ENCODE assay signal across 9 cellular contexts in genomic region chr7:123916240-123916724, GRCh38. TPM values are rescaled to one million over a fixed set of nuclear protein-coding genes. Genes with fewer than 3 reads are reported as not detected.
DNase-seq lines count a peak whose midpoint lies in the region; ATAC-seq and TF ChIP-seq lines count a peak whose summit lies in the region.
"Had no signal": no experiment of that assay in that cellular context is flagged by ENCODE, and none has a peak within 500 bp of the region (broad histone marks: within the 10 kb centered on the region; RNA-seq: fewer than 3 reads in every experiment).

No MANE protein-coding gene starts in this region.

- H3K4me3 ChIP-seq in fibroblast of lung (replicated peaks in 1 of 4; ENCODE audit: control extremely low read depth in 1 of 4, insufficient read depth in 1 of 4, low read depth in 3 of 4, low read length in 4 of 4): no peak overlapping the region
- H3K4me3 ChIP-seq in stomach: no peak overlapping the region

- no peak for TF ChIP-seq EP300 in stomach (IDR thresholded peaks at IDR 0.05)

- no peaks in the 10 kb centered on the region for H3K9me3 ChIP-seq in fibroblast of lung (ENCODE audit: control insufficient read depth, insufficient read depth, low read depth, low read length)
- H3K9me3 ChIP-seq in stomach: no peaks in the 10 kb centered on the region

- H3K27ac ChIP-seq in fibroblast of lung (ENCODE audit: insufficient read depth, low read length): no peak overlapping the region
- peak overlapping the region; percentile 44 to 72 (median 64) for H3K27ac ChIP-seq in stomach

- no peaks in the 10 kb centered on the region for H4K20me1 ChIP-seq in fibroblast of lung (ENCODE audit: control insufficient read depth, extremely low read depth, insufficient read depth, low read length)

- no peaks in the 10 kb centered on the region for H3K79me2 ChIP-seq in fibroblast of lung (ENCODE audit: control insufficient read depth, insufficient read depth, low read length)

- TF ChIP-seq CTCF in fibroblast of lung (conservative IDR thresholded peaks at IDR 0.05 in 1 of 2, IDR thresholded peaks at IDR 0.05 in 1 of 2; ENCODE audit: low read depth in 1 of 2, low read length in 2 of 2) (peak in 1 of 2 donors; percentile 55), stomach (IDR thresholded peaks at IDR 0.05) (peak in 1 of 7 experiments; percentile 28)

- no peaks in the 10 kb centered on the region for H3K27me3 ChIP-seq in fibroblast of lung (ENCODE audit: control insufficient read depth, insufficient read depth, low read length)
- H3K27me3 ChIP-seq in stomach: no peaks in the 10 kb centered on the region

- intact Hi-C loops in stomach (cut with DNase I; ENCODE audit: low total_unique reads): no loop called here

- TF ChIP-seq POLR2A in stomach (IDR thresholded peaks at IDR 0.05): no peak

- H3K9ac ChIP-seq in fibroblast of lung (ENCODE audit: insufficient read depth, low read length): no peak overlapping the region

- ATAC-seq in GM21528 (IDR thresholded peaks at IDR 0.05; ENCODE audit: low FRiP score, unreplicated experiment): no peak
- ATAC-seq in HG02973 (IDR thresholded peaks at IDR 0.05; ENCODE audit: unreplicated experiment): no peak

- no peak overlapping the region for H3K4me2 ChIP-seq in fibroblast of lung (ENCODE audit: extremely low read depth, insufficient read depth, low read length)

- WGBS in stomach, 5 donors: 12 to 21% (median 16%) methylated on average over 2 of the region's 2 CpGs

- H3K4me1 ChIP-seq in fibroblast of lung (ENCODE audit: control insufficient read depth, extremely low read depth, insufficient read depth, low read length) (no peaks in the 10 kb centered on the region), stomach (peaks cover 0 to 8% (median 3%) of the 10 kb centered on the region in 4 donors)

- peak; percentile 48 for DNase-seq in NCI-H748 (lab: John Stamatoyannopoulos, UW; ENCODE audit: unreplicated experiment)
- DNase-seq in NCI-H748 treated with DMSO at 0.1 percent for 48 hours (lab: John Stamatoyannopoulos, UW): no peak
- DNase-seq in NCI-H526 treated with DMSO at 0.1 percent for 48 hours (lab: John Stamatoyannopoulos, UW): peak; percentile 13
- peak; percentile 6 to 35 for DNase-seq in fibroblast of lung (ENCODE audit: low read depth in 2 of 2)
- DNase-seq in stomach: no peak
- DNase-seq in stimulated activated CD4-positive, alpha-beta T cell treated with anti-CD3 and anti-CD28 coated beads, Interleukin-2, amount 100 ng/mL, for 48 hours: no peak
- DNase-seq: T-helper 2 cell had no signal

- no peak overlapping the region for H2AFZ ChIP-seq in fibroblast of lung (ENCODE audit: low read length)

- no peaks in the 10 kb centered on the region for H3K36me3 ChIP-seq in fibroblast of lung (ENCODE audit: control insufficient read depth, insufficient read depth, low read length)
- H3K36me3 ChIP-seq in stomach: no peaks in the 10 kb centered on the region

RNA-seq across cellular contexts. Expression of gene SPAM1, which starts 8.8 kb away (rescaled TPM):
- total RNA-seq in fibroblast of lung: not detected in 2 replicates
- polyA plus RNA-seq in fibroblast of lung: not detected in 2 replicates
- polyA plus RNA-seq in fibroblast of lung (2012): not detected in 2 replicates
- not detected in 2 replicates for polyA minus RNA-seq in fibroblast of lung (ENCODE audit: low replicate concordance)
- not detected for total RNA-seq in stomach
- not detected for polyA plus RNA-seq in stomach

Comparison
In these comparisons a context has a peak if more than half of its experiments do, and no peak if none do; other contexts are left out.
1. DNase-seq: peak in NCI-H748 (single experiment), NCI-H526 treated with DMSO at 0.1 percent for 48 hours (single experiment) and fibroblast of lung (2 of 2); none in NCI-H748 treated with DMSO at 0.1 percent for 48 hours (single experiment), stomach (single experiment) and stimulated activated CD4-positive, alpha-beta T cell treated with anti-CD3 and anti-CD28 coated beads, Interleukin-2, amount 100 ng/mL, for 48 hours (0 of 2).